Comparison of ENCODE assay signal across 12 cellular contexts in genomic region chr7:33038639-33039038, GRCh38. TPM values are rescaled to one million over a fixed set of nuclear protein-coding genes. Genes with fewer than 3 reads are reported as not detected.
DNase-seq lines count a peak whose midpoint lies in the region; ATAC-seq and TF ChIP-seq lines count a peak whose summit lies in the region.
"Had no signal": no experiment of that assay in that cellular context is flagged by ENCODE, and none has a peak within 500 bp of the region (broad histone marks: within the 10 kb centered on the region; RNA-seq: fewer than 3 reads in every experiment).

No MANE protein-coding gene starts in this region.

- H3K27me3 ChIP-seq in left lung (no peaks in the 10 kb centered on the region), subcutaneous abdominal adipose tissue (ENCODE audit: control insufficient read depth in 5 of 5, insufficient read depth in 4 of 5, low read length in 5 of 5) (no peaks in the 10 kb centered on the region)
- H3K27me3 ChIP-seq: BE2C had no signal

- H3K4me3 ChIP-seq in left lung (peak overlapping the region in 1 of 2 donors; percentile 46), subcutaneous abdominal adipose tissue (ENCODE audit: low read depth in 1 of 5, low read length in 5 of 5) (peak overlapping the region in 4 of 5 donors; percentile 58 to 79 (median 68))
- H3K4me3 ChIP-seq: lung had no signal

- intact Hi-C loops in left lung (cut with DNase I): no loop called here

- peak overlapping the region in 4 of 5 donors; percentile 35 to 78 (median 49) for H3K9ac ChIP-seq in subcutaneous abdominal adipose tissue (ENCODE audit: low read length in 5 of 5)

- no peak for ATAC-seq in activated T-cell treated with anti-CD3 and anti-CD28 coated beads, Interleukin-2, amount 50 U/mL, for 72 hours (replicated peaks in 1 of 2)
- no peak for ATAC-seq in left lung
- ATAC-seq in HG02763 (IDR thresholded peaks at IDR 0.05; ENCODE audit: unreplicated experiment): no peak
- no peak for ATAC-seq in GM18498 (IDR thresholded peaks at IDR 0.05; ENCODE audit: unreplicated experiment)

- no peaks in the 10 kb centered on the region for H3K9me3 ChIP-seq in left lung
- no peaks in the 10 kb centered on the region for H3K9me3 ChIP-seq in subcutaneous abdominal adipose tissue (ENCODE audit: control insufficient read depth in 5 of 5, low read length in 5 of 5)
- H3K9me3 ChIP-seq: BE2C had no signal

- H3K9me3 Mint-ChIP-seq in activated T-cell treated with anti-CD3 and anti-CD28 coated beads, Interleukin-2, amount 50 U/mL, for 72 hours: no peaks in the 10 kb centered on the region
- H3K9me3 Mint-ChIP-seq in activated CD4-positive, alpha-beta memory T cell treated with anti-CD3 and anti-CD28 coated beads, Interleukin-2, amount 10 ng/mL, durations not matched to agents 7 days and 5 days: no peaks in the 10 kb centered on the region

- peaks cover 2% of the 10 kb centered on the region in 2 donors for H3K36me3 Mint-ChIP-seq in activated T-cell treated with anti-CD3 and anti-CD28 coated beads, Interleukin-2, amount 50 U/mL, for 72 hours (ENCODE audit: insufficient read depth in 2 of 2)
- H3K36me3 Mint-ChIP-seq in activated CD4-positive, alpha-beta memory T cell treated with anti-CD3 and anti-CD28 coated beads, Interleukin-2, amount 10 ng/mL, durations not matched to agents 7 days and 5 days (ENCODE audit: low read depth): peaks cover 35% of the 10 kb centered on the region

- TF ChIP-seq CTCF in left lung (IDR thresholded peaks at IDR 0.05): no peak

- H3K36me3 ChIP-seq in left lung (no peaks in the 10 kb centered on the region), subcutaneous abdominal adipose tissue (ENCODE audit: control insufficient read depth in 5 of 5, insufficient read depth in 5 of 5, low read length in 5 of 5) (no peaks in the 10 kb centered on the region)
- H3K36me3 ChIP-seq: BE2C had no signal

- H3K27me3 Mint-ChIP-seq in activated T-cell treated with anti-CD3 and anti-CD28 coated beads, Interleukin-2, amount 50 U/mL, for 72 hours (ENCODE audit: low read depth): no peaks in the 10 kb centered on the region
- no peaks in the 10 kb centered on the region for H3K27me3 Mint-ChIP-seq in activated CD4-positive, alpha-beta memory T cell treated with anti-CD3 and anti-CD28 coated beads, Interleukin-2, amount 10 ng/mL, durations not matched to agents 7 days and 5 days

- CTCF ChIA-PET in activated CD4-positive, alpha-beta memory T cell treated with anti-CD3 and anti-CD28 coated beads, Interleukin-2, amount 10 ng/mL, durations not matched to agents 7 days and 5 days (lab: Charles Lee): interaction anchor here (1.2 to 3.2 kb wide), 5 partner anchors 11 to 193 kb away, joined by 3 to 24 read pairs (median 14); partner anchors contain the start of gene NT5C3A

- POLR2A ChIA-PET in activated CD4-positive, alpha-beta memory T cell treated with anti-CD3 and anti-CD28 coated beads, Interleukin-2, amount 10 ng/mL, durations not matched to agents 7 days and 5 days (lab: Charles Lee): interaction anchor here (1.5 to 3.9 kb wide), 3 partner anchors 23 to 147 kb away, joined by 5 to 60 read pairs (median 38); partner anchors contain the start of genes KBTBD2 and NT5C3A

- H3K4me1 ChIP-seq in left lung: peaks cover 9 to 62% of the 10 kb centered on the region in 2 donors
- H3K4me1 ChIP-seq in subcutaneous abdominal adipose tissue (ENCODE audit: control insufficient read depth in 5 of 5, insufficient read depth in 5 of 5, low read length in 5 of 5): peaks cover 3 to 39% (median 27%) of the 10 kb centered on the region in 5 donors

- peak overlapping the region; percentile 94 for H3K27ac Mint-ChIP-seq in activated T-cell treated with anti-CD3 and anti-CD28 coated beads, Interleukin-2, amount 50 U/mL, for 72 hours
- H3K27ac Mint-ChIP-seq in activated CD4-positive, alpha-beta memory T cell treated with anti-CD3 and anti-CD28 coated beads, Interleukin-2, amount 10 ng/mL, durations not matched to agents 7 days and 5 days: peak overlapping the region; percentile 80

- no peak for DNase-seq in activated T-cell treated with anti-CD3 and anti-CD28 coated beads, Interleukin-2, amount 50 U/mL, for 72 hours
- DNase-seq in activated T-cell treated with anti-CD3 and anti-CD28 coated beads, Interleukin-2, amount 50 U/mL, for 48 hours: no peak
- no peak for DNase-seq in activated CD4-positive, alpha-beta memory T cell treated with anti-CD3 and anti-CD28 coated beads, Interleukin-2, amount 10 ng/mL, durations not matched to agents 7 days and 5 days
- DNase-seq in left lung (no peak), GDM1 (lab: John Stamatoyannopoulos, UW) (no peak)
- DNase-seq: BE2C; H7; stimulated activated CD4-positive, alpha-beta T cell treated with anti-CD3 and anti-CD28 coated beads, Interleukin-2, amount 100 ng/mL, for 48 hours had no signal

- peak overlapping the region; percentile 78 to 98 for H3K4me3 Mint-ChIP-seq in activated T-cell treated with anti-CD3 and anti-CD28 coated beads, Interleukin-2, amount 50 U/mL, for 72 hours
- peak overlapping the region; percentile 85 for H3K4me3 Mint-ChIP-seq in activated CD4-positive, alpha-beta memory T cell treated with anti-CD3 and anti-CD28 coated beads, Interleukin-2, amount 10 ng/mL, durations not matched to agents 7 days and 5 days

- H3K27ac ChIP-seq in left lung (peak overlapping the region; percentile 63 to 82), subcutaneous abdominal adipose tissue (ENCODE audit: low read depth, low read length) (peak overlapping the region; percentile 69)

- H3K4me1 Mint-ChIP-seq in activated T-cell treated with anti-CD3 and anti-CD28 coated beads, Interleukin-2, amount 50 U/mL, for 72 hours (ENCODE audit: low read depth): peaks cover 74% of the 10 kb centered on the region
- peaks cover 44% of the 10 kb centered on the region for H3K4me1 Mint-ChIP-seq in activated CD4-positive, alpha-beta memory T cell treated with anti-CD3 and anti-CD28 coated beads, Interleukin-2, amount 10 ng/mL, durations not matched to agents 7 days and 5 days

RNA-seq across cellular contexts. Expression of gene NT5C3A, which starts 23.9 kb away (rescaled TPM):
- 10 to 100 TPM; 45.7 to 51.0 TPM for total RNA-seq in activated T-cell treated with anti-CD3 and anti-CD28 coated beads, Interleukin-2, amount 50 U/mL, for 72 hours
- 10 to 100 TPM; 86.9 to 89.6 TPM for total RNA-seq in activated CD4-positive, alpha-beta memory T cell treated with anti-CD3 and anti-CD28 coated beads, Interleukin-2, amount 10 ng/mL, durations not matched to agents 7 days and 5 days
- 10 to 100 TPM; 21.8 to 26.5 TPM for total RNA-seq in left lung
